8 cellular contexts compared by ENCODE assay signal in genomic region chr15:59688383-59688887, GRCh38. TPM values are rescaled to one million over a fixed set of nuclear protein-coding genes. Genes with fewer than 3 reads are reported as not detected.
DNase-seq lines count a peak whose midpoint lies in the region; ATAC-seq, FAIRE-seq and TF ChIP-seq lines count a peak whose summit lies in the region.

No MANE protein-coding gene starts in this region.

- H3K27me3 ChIP-seq in fibroblast of lung (ENCODE audit: control insufficient read depth, insufficient read depth, low read length) (no peaks in the 10 kb centered on the region), neuronal stem cell (ENCODE audit: control insufficient read depth in 3 of 3, insufficient read depth in 3 of 3, low read depth in 1 of 3, low read length in 3 of 3) (no peaks in the 10 kb centered on the region)

- peak overlapping the region; percentile 80 for H3K4me3 ChIP-seq in LNCaP clone FGC (ENCODE audit: low read depth, low read length)
- peak overlapping the region; percentile 92 to 98 (median 98) for H3K4me3 ChIP-seq in fibroblast of lung (replicated peaks in 1 of 4; ENCODE audit: control extremely low read depth in 1 of 4, insufficient read depth in 1 of 4, low read depth in 3 of 4, low read length in 4 of 4)
- H3K4me3 ChIP-seq in neuronal stem cell (ENCODE audit: low read length in 2 of 2): peak overlapping the region; percentile 86 to 100

- H3K4ac ChIP-seq in neuronal stem cell (ENCODE audit: low read length): no peak overlapping the region

- H3K4me3 Mint-ChIP-seq in activated CD4-positive, alpha-beta memory T cell treated with anti-CD3 and anti-CD28 coated beads, Interleukin-2, amount 10 ng/mL, durations not matched to agents 7 days and 5 days: peak overlapping the region; percentile 93

- H3K36me3 ChIP-seq in fibroblast of lung (ENCODE audit: control insufficient read depth, insufficient read depth, low read length): peaks cover 2% of the 10 kb centered on the region
- peaks cover 0 to 35% of the 10 kb centered on the region in 2 donors for H3K36me3 ChIP-seq in neuronal stem cell (replicated peaks in 1 of 2; ENCODE audit: control insufficient read depth in 2 of 2, insufficient read depth in 2 of 2, low read length in 2 of 2)

- H3K79me2 ChIP-seq in fibroblast of lung (ENCODE audit: control insufficient read depth, insufficient read depth, low read length): peaks cover 56% of the 10 kb centered on the region

- H2BK12ac ChIP-seq in neuronal stem cell (ENCODE audit: low read length): no peak overlapping the region

- H2BK15ac ChIP-seq in neuronal stem cell (ENCODE audit: low read length): no peak overlapping the region

- H3K4me1 ChIP-seq in fibroblast of lung (ENCODE audit: control insufficient read depth, extremely low read depth, insufficient read depth, low read length) (peaks cover 21% of the 10 kb centered on the region), neuronal stem cell (ENCODE audit: control insufficient read depth in 2 of 2, insufficient read depth in 1 of 2, low read depth in 1 of 2, low read length in 2 of 2) (peaks cover 2 to 7% of the 10 kb centered on the region in 2 donors)

- TF ChIP-seq CTCF in LNCaP clone FGC (IDR thresholded peaks at IDR 0.05; ENCODE audit: control insufficient read depth, extremely low read depth, insufficient read depth) (no peak), fibroblast of lung (conservative IDR thresholded peaks at IDR 0.05 in 1 of 2, IDR thresholded peaks at IDR 0.05 in 1 of 2; ENCODE audit: low read depth in 1 of 2, low read length in 2 of 2) (no peak)

- H3K18ac ChIP-seq in neuronal stem cell (ENCODE audit: low read length): no peak overlapping the region

- H3K27ac ChIP-seq in fibroblast of lung (ENCODE audit: insufficient read depth, low read length): peak overlapping the region; percentile 100
- H3K27ac ChIP-seq in neuronal stem cell (replicated peaks; ENCODE audit: low read length): peak overlapping the region; percentile 86

- no peak overlapping the region for H4K8ac ChIP-seq in neuronal stem cell (ENCODE audit: low read depth, low read length)

- H3K9me3 Mint-ChIP-seq in activated CD4-positive, alpha-beta memory T cell treated with anti-CD3 and anti-CD28 coated beads, Interleukin-2, amount 10 ng/mL, durations not matched to agents 7 days and 5 days: no peaks in the 10 kb centered on the region

- H2AFZ ChIP-seq in fibroblast of lung (ENCODE audit: low read length) (peak overlapping the region; percentile 26), neuronal stem cell (ENCODE audit: low read length) (peak overlapping the region; percentile 94)

- no peak overlapping the region for H3K23ac ChIP-seq in neuronal stem cell (ENCODE audit: low read depth, low read length, poor library complexity)

- H3K36me3 Mint-ChIP-seq in activated CD4-positive, alpha-beta memory T cell treated with anti-CD3 and anti-CD28 coated beads, Interleukin-2, amount 10 ng/mL, durations not matched to agents 7 days and 5 days (ENCODE audit: low read depth): peaks cover 29% of the 10 kb centered on the region

- H2BK5ac ChIP-seq in neuronal stem cell (ENCODE audit: low read length): no peak overlapping the region

- H3K9me3 ChIP-seq in fibroblast of lung (ENCODE audit: control insufficient read depth, insufficient read depth, low read depth, low read length) (no peaks in the 10 kb centered on the region), neuronal stem cell (replicated peaks in 1 of 2; ENCODE audit: control insufficient read depth in 2 of 2, insufficient read depth in 1 of 2, low read depth in 1 of 2, low read length in 2 of 2) (no peaks in the 10 kb centered on the region)

- peaks cover 2% of the 10 kb centered on the region for H3K79me1 ChIP-seq in neuronal stem cell (ENCODE audit: low read depth, low read length)

- DNase-seq in Ammon's horn (ENCODE audit: low spot score) (peak; percentile 24), GM18507 (ENCODE audit: extremely low spot score, insufficient read length, low read depth) (no peak), LNCaP clone FGC (ENCODE audit: low read depth) (peak; percentile 45), fibroblast of lung (ENCODE audit: low read depth in 2 of 2) (peak; percentile 73 to 78), neuronal stem cell (ENCODE audit: low spot score) (peak; percentile 27), GDM1 (lab: John Stamatoyannopoulos, UW) (no peak)
- DNase-seq in activated CD4-positive, alpha-beta memory T cell treated with anti-CD3 and anti-CD28 coated beads, Interleukin-2, amount 10 ng/mL, durations not matched to agents 7 days and 5 days: peak; percentile 41

- POLR2A ChIA-PET in activated CD4-positive, alpha-beta memory T cell treated with anti-CD3 and anti-CD28 coated beads, Interleukin-2, amount 10 ng/mL, durations not matched to agents 7 days and 5 days (lab: Charles Lee): interaction anchor here (0.6 to 5.5 kb wide), 17 partner anchors 9 to 791 kb away, joined by 3 to 69 read pairs (median 3); partner anchors contain the start of genes ANXA2, FOXB1 and GTF2A2

- H2AK5ac ChIP-seq in neuronal stem cell (ENCODE audit: low read depth, low read length): no peak overlapping the region

- peaks cover 4% of the 10 kb centered on the region for H4K20me1 ChIP-seq in fibroblast of lung (ENCODE audit: control insufficient read depth, extremely low read depth, insufficient read depth, low read length)

- peak; percentile 42 for FAIRE-seq in GM18507 (lab: Jason Lieb, UNC)

- H3K4me2 ChIP-seq in fibroblast of lung (ENCODE audit: extremely low read depth, insufficient read depth, low read length): peak overlapping the region; percentile 81
- H3K4me2 ChIP-seq in neuronal stem cell (ENCODE audit: insufficient read depth, low read length, poor library complexity, severe bottlenecking): peak overlapping the region; percentile 51

- ATAC-seq in GM19455 (IDR thresholded peaks at IDR 0.05; ENCODE audit: unreplicated experiment): no peak

- WGBS in neuronal stem cell (ENCODE audit: extremely low coverage in 2 of 2, insufficient read length in 2 of 2, insufficient replicate concordance in 1 of 2), 2 donors: no CpG with 5 or more reads among the region's 19 CpGs

- no peak overlapping the region for H3K14ac ChIP-seq in neuronal stem cell (ENCODE audit: low read length)

- CTCF ChIA-PET in activated CD4-positive, alpha-beta memory T cell treated with anti-CD3 and anti-CD28 coated beads, Interleukin-2, amount 10 ng/mL, durations not matched to agents 7 days and 5 days (lab: Charles Lee): interaction anchor here (1.0 to 2.0 kb wide), 4 partner anchors 31 to 155 kb away, joined by 3 to 6 read pairs (median 4); no protein-coding TSS in a partner anchor

- no peak overlapping the region for H2BK120ac ChIP-seq in neuronal stem cell (ENCODE audit: low read depth, low read length)

- peak overlapping the region; percentile 99 for H3K9ac ChIP-seq in fibroblast of lung (ENCODE audit: insufficient read depth, low read length)
- peak overlapping the region; percentile 96 for H3K9ac ChIP-seq in neuronal stem cell (ENCODE audit: low read depth, low read length, poor library complexity)

- H3K27me3 Mint-ChIP-seq in activated CD4-positive, alpha-beta memory T cell treated with anti-CD3 and anti-CD28 coated beads, Interleukin-2, amount 10 ng/mL, durations not matched to agents 7 days and 5 days: no peaks in the 10 kb centered on the region

- peak overlapping the region; percentile 96 for H3K27ac Mint-ChIP-seq in activated CD4-positive, alpha-beta memory T cell treated with anti-CD3 and anti-CD28 coated beads, Interleukin-2, amount 10 ng/mL, durations not matched to agents 7 days and 5 days

- H3K4me1 Mint-ChIP-seq in activated CD4-positive, alpha-beta memory T cell treated with anti-CD3 and anti-CD28 coated beads, Interleukin-2, amount 10 ng/mL, durations not matched to agents 7 days and 5 days: peaks cover 49% of the 10 kb centered on the region

- no peak overlapping the region for H4K91ac ChIP-seq in neuronal stem cell (ENCODE audit: low read depth, low read length, poor library complexity)

RNA-seq across cellular contexts. Expression of gene BNIP2, which starts 0.7 kb away (rescaled TPM):
- 10 to 100 TPM; 83.3 to 84.5 TPM for total RNA-seq in activated CD4-positive, alpha-beta memory T cell treated with anti-CD3 and anti-CD28 coated beads, Interleukin-2, amount 10 ng/mL, durations not matched to agents 7 days and 5 days
- 75.2 and 82.9 TPM in 2 replicates for total RNA-seq in fibroblast of lung
- 83.4 and 93.2 TPM in 2 replicates for polyA plus RNA-seq in fibroblast of lung
- polyA plus RNA-seq in fibroblast of lung (2012): 45.9 and 48.2 TPM in 2 replicates
- 2.7 and 6.2 TPM in 2 replicates for polyA minus RNA-seq in fibroblast of lung (ENCODE audit: low replicate concordance)
- 21.2 TPM for polyA plus RNA-seq in neuronal stem cell (2013, experiment 1 of 2)
- polyA plus RNA-seq in neuronal stem cell (2013, experiment 2 of 2): 20.1 TPM

RNA-seq across cellular contexts. Expression of gene GTF2A2, which starts 31.1 kb away (rescaled TPM):
- 100 to 1,000 TPM; 113 to 117 TPM for total RNA-seq in activated CD4-positive, alpha-beta memory T cell treated with anti-CD3 and anti-CD28 coated beads, Interleukin-2, amount 10 ng/mL, durations not matched to agents 7 days and 5 days
- 44.7 and 49.7 TPM in 2 replicates for total RNA-seq in fibroblast of lung
- 65.0 and 66.2 TPM in 2 replicates for polyA plus RNA-seq in fibroblast of lung
- polyA plus RNA-seq in fibroblast of lung (2012): 106 and 109 TPM in 2 replicates
- 1.3 and 12.2 TPM in 2 replicates for polyA minus RNA-seq in fibroblast of lung (ENCODE audit: low replicate concordance)
- 238 TPM for polyA plus RNA-seq in neuronal stem cell (2013, experiment 1 of 2)
- polyA plus RNA-seq in neuronal stem cell (2013, experiment 2 of 2): 229 TPM

Comparison
In these comparisons a context has a peak if more than half of its experiments do, and no peak if none do; other contexts are left out.
1. DNase-seq: peak in Ammon's horn (single experiment), LNCaP clone FGC (single experiment), activated CD4-positive, alpha-beta memory T cell treated with anti-CD3 and anti-CD28 coated beads, Interleukin-2, amount 10 ng/mL, durations not matched to agents 7 days and 5 days (single experiment), fibroblast of lung (2 of 2) and neuronal stem cell (single experiment); none in GM18507 (single experiment) and GDM1 (single experiment).
2. Peak in every context shown above with its lines, with median percentiles within 50 percentile points of each other: H3K4me3 ChIP-seq.